In the genomic region with DNA sequence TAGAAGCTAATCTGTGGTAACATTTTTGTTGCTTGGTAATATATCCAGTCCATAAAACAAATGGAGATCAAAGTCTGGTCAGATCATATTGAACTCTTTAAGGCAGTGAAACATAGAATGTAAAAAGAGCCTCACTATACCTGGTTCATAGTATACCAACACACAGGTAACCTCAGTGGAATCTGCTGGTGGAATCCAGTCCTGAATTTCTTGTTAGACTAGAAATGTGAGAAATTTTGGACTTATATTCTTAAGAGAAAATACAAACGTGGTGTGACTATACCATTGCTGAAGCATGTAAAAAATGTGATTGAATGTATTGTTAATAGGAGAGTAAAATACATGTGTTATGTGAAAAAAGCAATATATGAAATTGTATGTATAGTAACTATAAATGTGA, we compare ENCODE assay signal across 18 cellular contexts.
"Had no signal": no experiment of that assay in that cellular context is flagged by ENCODE, and none has a peak within 500 bp of the region (broad histone marks: within the 10 kb centered on the region; RNA-seq: fewer than 3 reads in every experiment).

No MANE protein-coding gene starts in this region.

- H3K4me1 ChIP-seq: colonic mucosa, gastroesophageal sphincter, heart left ventricle, left ventricle myocardium inferior, transverse colon had no signal

- DNase-seq: activated CD4-positive, alpha-beta T cell treated with anti-CD3 and anti-CD28 coated beads, Interleukin-2, amount 10 ng/mL, durations not matched to agents 7 days and 5 days; activated CD8-positive, alpha-beta T cell treated with anti-CD3 and anti-CD28 coated beads, Interleukin-2, amount 10 ng/mL, durations not matched to agents 7 days and 5 days; activated naive CD4-positive, alpha-beta T cell treated with anti-CD3 and anti-CD28 coated beads for 36 hours; activated naive CD8-positive, alpha-beta T cell treated with anti-CD3 and anti-CD28 coated beads, Interleukin-2, amount 50 U/mL, for 24 hours; activated T-cell treated with anti-CD3 and anti-CD28 coated beads, Interleukin-2, amount 50 U/mL, for 24 hours; anterior cingulate cortex; brain microvascular endothelial cell; colonic mucosa; endodermal cell; heart left ventricle; left ventricle myocardium inferior; occipital lobe; stimulated activated naive CD8-positive, alpha-beta T cell treated with anti-CD3 and anti-CD28 coated beads, Interleukin-15, amount 100 ng/mL, for 72 hours; T-helper 1 cell; T1000; transverse colon had no signal

- H3K27me3 ChIP-seq: brain microvascular endothelial cell, colonic mucosa, gastroesophageal sphincter, heart left ventricle, suprapubic skin, transverse colon had no signal

- H3K9me3 ChIP-seq: colonic mucosa, gastroesophageal sphincter, heart left ventricle, left ventricle myocardium inferior, suprapubic skin, transverse colon had no signal

- H3K27ac ChIP-seq: brain microvascular endothelial cell, colonic mucosa, gastroesophageal sphincter, heart left ventricle, left ventricle myocardium inferior, suprapubic skin, transverse colon had no signal

- ATAC-seq: activated CD8-positive, alpha-beta T cell treated with anti-CD3 and anti-CD28 coated beads, Interleukin-2, amount 10 ng/mL, durations not matched to agents 7 days and 5 days; activated naive CD8-positive, alpha-beta T cell treated with anti-CD3 and anti-CD28 coated beads, Interleukin-2, amount 50 U/mL, for 24 hours; gastroesophageal sphincter; heart left ventricle; stimulated activated naive CD8-positive, alpha-beta T cell treated with anti-CD3 and anti-CD28 coated beads, Interleukin-15, amount 100 ng/mL, for 72 hours had no signal

- H3K4me3 ChIP-seq: colonic mucosa, gastroesophageal sphincter, heart left ventricle, left ventricle myocardium inferior, suprapubic skin, transverse colon had no signal

- H3K36me3 ChIP-seq: brain microvascular endothelial cell, colonic mucosa, left ventricle myocardium inferior, transverse colon had no signal
